Comparison of ENCODE assay signal across 1 cellular context in genomic region chr5:179323026-179323571, GRCh38.
TF ChIP-seq lines count a peak whose summit lies in the region.

No MANE protein-coding gene starts in this region.

TF ChIP-seq in WTC11, 78 proteins besides CTCF, POLR2A, EP300 and RAD21:
- TF ChIP-seq ZNF396 (CRISPR knock-in tag; IDR thresholded peaks at IDR 0.05; ENCODE audit: borderline replicate concordance) (no peak), SOX15 (CRISPR knock-in tag; IDR thresholded peaks at IDR 0.05) (no peak), FOXP1 (CRISPR knock-in tag; IDR thresholded peaks at IDR 0.05; ENCODE audit: borderline replicate concordance) (no peak), KAT7 (CRISPR knock-in tag; IDR thresholded peaks at IDR 0.05; ENCODE audit: borderline replicate concordance) (no peak), NR3C1 (CRISPR knock-in tag; conservative IDR thresholded peaks at IDR 0.05; ENCODE audit: low read depth) (no peak), E2F1 (CRISPR knock-in tag; IDR thresholded peaks at IDR 0.05) (no peak), HMGA2 (CRISPR knock-in tag; IDR thresholded peaks at IDR 0.05) (no peak), GTF2I (CRISPR knock-in tag; conservative IDR thresholded peaks at IDR 0.05) (no peak), ATF1 (CRISPR knock-in tag; IDR thresholded peaks at IDR 0.05) (no peak), EMX1 (CRISPR knock-in tag; IDR thresholded peaks at IDR 0.05) (no peak), PREB (CRISPR knock-in tag; IDR thresholded peaks at IDR 0.05; ENCODE audit: borderline replicate concordance) (no peak), NFATC4 (CRISPR knock-in tag; IDR thresholded peaks at IDR 0.05) (no peak), ZNF317 (CRISPR knock-in tag; IDR thresholded peaks at IDR 0.05; ENCODE audit: borderline replicate concordance, low read depth) (no peak), TCF7 (CRISPR knock-in tag; IDR thresholded peaks at IDR 0.05; ENCODE audit: low read depth) (no peak), RELA (CRISPR knock-in tag; IDR thresholded peaks at IDR 0.05; ENCODE audit: borderline replicate concordance) (no peak), FOXP4 (CRISPR knock-in tag; IDR thresholded peaks at IDR 0.05) (no peak), ATF3 (CRISPR knock-in tag; conservative IDR thresholded peaks at IDR 0.05) (no peak), IRF1 (CRISPR knock-in tag; IDR thresholded peaks at IDR 0.05) (no peak)
